In the genomic region with DNA sequence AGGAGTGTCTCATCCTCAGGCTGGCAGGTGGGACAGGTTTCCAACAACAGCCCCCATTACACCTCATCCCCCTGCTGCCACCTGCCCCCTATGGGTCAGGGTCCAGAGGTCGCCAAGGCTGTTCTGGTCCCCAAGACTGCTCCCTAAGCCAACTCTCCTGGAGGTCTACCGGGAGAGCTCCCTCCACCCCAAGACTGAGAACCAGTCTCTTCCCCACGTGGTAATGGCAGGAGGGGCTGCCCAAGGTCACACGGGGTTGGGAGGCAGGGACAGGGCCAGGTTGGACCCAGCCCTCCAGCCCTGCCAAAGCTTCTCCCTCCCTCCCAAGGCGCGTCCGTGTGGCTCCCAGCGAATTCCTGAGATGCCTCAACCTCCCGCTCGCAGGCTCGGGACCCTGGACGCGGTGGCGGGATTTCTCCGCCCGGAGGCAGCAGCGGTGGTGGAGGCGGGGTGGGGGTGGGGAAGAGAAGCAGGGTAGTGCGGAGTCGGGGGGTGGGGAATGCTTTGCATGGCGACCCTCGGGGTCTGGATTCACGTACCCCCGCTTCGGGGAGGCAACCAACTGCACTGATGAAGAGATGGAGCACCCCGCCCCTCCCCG, we compare ENCODE assay signal across 8 cellular contexts.
DNase-seq lines count a peak whose midpoint lies in the region; ATAC-seq and TF ChIP-seq lines count a peak whose summit lies in the region.

No MANE protein-coding gene starts in this region.

- DNase-seq in GM12864 (ENCODE audit: low read depth) (no peak), WERI-Rb-1 (no peak), left ventricle myocardium superior (peak; percentile 72), skeletal muscle cell (ENCODE audit: low read depth) (no peak), caudate nucleus (lab: John Stamatoyannopoulos, UW) (no peak), left colon (no peak)

- ATAC-seq in left ventricle myocardium superior (peak; percentile 40), HG03571 (IDR thresholded peaks at IDR 0.05; ENCODE audit: unreplicated experiment) (no peak), HG02642 (IDR thresholded peaks at IDR 0.05; ENCODE audit: poor library complexity, unreplicated experiment) (no peak), left colon (no peak)

- H3K4me3 ChIP-seq in GM12864 (ENCODE audit: low read depth, low read length) (peak overlapping the region; percentile 51), WERI-Rb-1 (ENCODE audit: low read depth, low read length) (peak overlapping the region; percentile 53), skeletal muscle cell (ENCODE audit: low read depth, low read length) (peak overlapping the region; percentile 55)

- no peaks in the 10 kb centered on the region for H3K27me3 ChIP-seq in WERI-Rb-1 (ENCODE audit: insufficient read depth, low read depth, severe bottlenecking)

- TF ChIP-seq CTCF in GM12864 (IDR thresholded peaks at IDR 0.05; ENCODE audit: low read depth, low read length, missing control alignments) (peak; percentile 18), WERI-Rb-1 (IDR thresholded peaks at IDR 0.05; ENCODE audit: low read depth, low read length) (0 out of 2 replicates have a peak, but pooled peaks have one; percentile 19)

- peaks cover 3% of the 10 kb centered on the region for H3K36me3 ChIP-seq in WERI-Rb-1

- H3K27ac ChIP-seq in WERI-Rb-1 (peak overlapping the region; percentile 97), caudate nucleus (ENCODE audit: low read depth, low read length) (no peak overlapping the region)

- H3K9me3 ChIP-seq in WERI-Rb-1 (ENCODE audit: severe bottlenecking): no peaks in the 10 kb centered on the region

- intact Hi-C loops in left ventricle myocardium superior (cut with micrococcal nuclease) (no loop called here), left colon (cut with DNase I, micrococcal nuclease) (no loop called here)
